27 cellular contexts compared by ENCODE assay signal in genomic region chr3:179416681-179417080, GRCh38. TPM values are rescaled to one million over a fixed set of nuclear protein-coding genes. Genes with fewer than 3 reads are reported as not detected.
DNase-seq lines count a peak whose midpoint lies in the region; ATAC-seq and TF ChIP-seq lines count a peak whose summit lies in the region.
"Had no signal": no experiment of that assay in that cellular context is flagged by ENCODE, and none has a peak within 500 bp of the region (broad histone marks: within the 10 kb centered on the region; RNA-seq: fewer than 3 reads in every experiment).

No MANE protein-coding gene starts in this region.

- no peak overlapping the region for H3K27ac ChIP-seq in thyroid gland
- H3K27ac ChIP-seq: left lung, ovary, SJSA1, vagina had no signal

- H3K27me3 ChIP-seq in skeletal muscle satellite cell (ENCODE audit: control insufficient read depth, insufficient read depth, low read length) = no peaks in the 10 kb centered on the region
- H3K27me3 ChIP-seq in thyroid gland = no peaks in the 10 kb centered on the region
- H3K27me3 ChIP-seq: dorsolateral prefrontal cortex, heart right ventricle, left lung, ovary, SJSA1, vagina had no signal

- ATAC-seq in left cardiac atrium = no peak
- ATAC-seq: activated CD4-positive, alpha-beta T cell treated with anti-CD3 and anti-CD28 coated beads for 36 hours; heart right ventricle; left lung; natural killer cell treated with Interleukin-12 subunit alpha and Interleukin-12 subunit beta and Interleukin-15 and Interleukin-18, amount 100 ng/mL, for 72 hours; stimulated activated naive B cell treated with anti-CD40 and anti-IgM and Interleukin-4, amounts not matched to agents 10 μg/mL and 1 μg/mL and 100 μg/mL, for 72 hours; T-helper 17 cell had no signal

- H3K4me2 ChIP-seq in skeletal muscle satellite cell (ENCODE audit: low read length) = peak overlapping the region; percentile 28

- intact Hi-C loops in thyroid gland (cut with DNase I) (no loop called here), left cardiac atrium (cut with DNase I) (loop anchor here in 1 of 2 donors (5.0 kb wide), 1 partner anchor 146 kb away; the partner anchor contains the start of gene ACTL6A)

- TF ChIP-seq CTCF in fibroblast of mammary gland (conservative IDR thresholded peaks at IDR 0.05; ENCODE audit: control insufficient read depth, insufficient read depth, low read depth, low read length) (no peak), thyroid gland (IDR thresholded peaks at IDR 0.05) (no peak)

- no peak for TF ChIP-seq POLR2A in thyroid gland (IDR thresholded peaks at IDR 0.05)

- WGBS in thyroid gland, 2 donors = 89 to 92% methylated on average over 2 of the region's 2 CpGs

- H3K4me3 ChIP-seq in fibroblast of mammary gland (ENCODE audit: control insufficient read depth, low read depth, low read length) = no peak overlapping the region
- H3K4me3 ChIP-seq in skeletal muscle satellite cell (ENCODE audit: low read length) = no peak overlapping the region
- H3K4me3 ChIP-seq in thyroid gland (replicated peaks in 1 of 3) = no peak overlapping the region
- H3K4me3 ChIP-seq: dorsolateral prefrontal cortex, heart right ventricle, left lung, ovary, SJSA1, vagina had no signal

- H3K9me3 ChIP-seq in skeletal muscle satellite cell (replicated peaks; ENCODE audit: low read length) = no peaks in the 10 kb centered on the region
- H3K9me3 ChIP-seq in thyroid gland = no peaks in the 10 kb centered on the region
- H3K9me3 ChIP-seq: heart right ventricle, left lung, ovary, SJSA1, vagina had no signal

- peak overlapping the region; percentile 71 for H3K9ac ChIP-seq in skeletal muscle satellite cell (ENCODE audit: low read depth, low read length)

- H3K4me1 ChIP-seq in skeletal muscle satellite cell (ENCODE audit: control insufficient read depth, insufficient read depth, low read length) (peaks cover 24% of the 10 kb centered on the region), thyroid gland (no peaks in the 10 kb centered on the region)
- H3K4me1 ChIP-seq: SJSA1, vagina had no signal

- peaks cover 30% of the 10 kb centered on the region for H3K36me3 ChIP-seq in skeletal muscle satellite cell (ENCODE audit: insufficient read depth, low read length)
- no peaks in the 10 kb centered on the region for H3K36me3 ChIP-seq in thyroid gland
- H3K36me3 ChIP-seq: ovary had no signal

- DNase-seq in EH (ENCODE audit: low read depth) = peak; percentile 42
- peak; percentile 43 for DNase-seq in LHCN-M2 (ENCODE audit: low read depth)
- peak; percentile 9 for DNase-seq in fibroblast of mammary gland (ENCODE audit: low read depth)
- DNase-seq in thyroid gland = no peak
- no peak for DNase-seq in left cardiac atrium
- no peak for DNase-seq in NCI-H146 treated with DMSO at 0.1 percent for 48 hours (lab: John Stamatoyannopoulos, UW; ENCODE audit: unreplicated experiment)
- DNase-seq in NCI-H187 (lab: John Stamatoyannopoulos, UW) = no peak
- DNase-seq: activated CD4-positive, alpha-beta T cell treated with anti-CD3 and anti-CD28 coated beads for 36 hours; activated naive CD4-positive, alpha-beta T cell treated with anti-CD3 and anti-CD28 coated beads, Interleukin-2, amount 50 U/mL, for 16 hours; aorta; CD4-positive, alpha-beta memory T cell; dorsolateral prefrontal cortex; foreskin fibroblast; heart right ventricle; KG1; left lung; NCI-H146; NCI-H2171 treated with DMSO at 0.1 percent for 48 hours; NCI-H69; ovary; retina; stimulated activated naive B cell treated with anti-CD40 and anti-IgM and Interleukin-4, amounts not matched to agents 10 μg/mL and 1 μg/mL and 100 μg/mL, for 72 hours; T-helper 17 cell had no signal

RNA-seq across cellular contexts. Expression of gene GNB4, which starts 34.6 kb away (rescaled TPM):
- total RNA-seq in LHCN-M2 (2014; rRNA removed) = 42.7 and 46.2 TPM in 2 replicates
- polyA plus RNA-seq in LHCN-M2 (2012) = 14.1 TPM
- total RNA-seq in skeletal muscle satellite cell (2012; rRNA removed) = 62.5 and 66.7 TPM in 2 replicates
- total RNA-seq in thyroid gland = 10 to 100 TPM; 14.5 to 43.7 (median 28.8) TPM
- total RNA-seq in left cardiac atrium = 10 to 100 TPM; 17.0 to 41.2 TPM

Comparison
In these comparisons a context has a peak if more than half of its experiments do, and no peak if none do; other contexts are left out.
1. DNase-seq: peak in EH (single experiment), LHCN-M2 (single experiment) and fibroblast of mammary gland (single experiment); none in thyroid gland (0 of 2), left cardiac atrium (single experiment), NCI-H146 treated with DMSO at 0.1 percent for 48 hours (single experiment) and NCI-H187 (0 of 2).